15 cellular contexts compared by ENCODE assay signal in the genomic region with DNA sequence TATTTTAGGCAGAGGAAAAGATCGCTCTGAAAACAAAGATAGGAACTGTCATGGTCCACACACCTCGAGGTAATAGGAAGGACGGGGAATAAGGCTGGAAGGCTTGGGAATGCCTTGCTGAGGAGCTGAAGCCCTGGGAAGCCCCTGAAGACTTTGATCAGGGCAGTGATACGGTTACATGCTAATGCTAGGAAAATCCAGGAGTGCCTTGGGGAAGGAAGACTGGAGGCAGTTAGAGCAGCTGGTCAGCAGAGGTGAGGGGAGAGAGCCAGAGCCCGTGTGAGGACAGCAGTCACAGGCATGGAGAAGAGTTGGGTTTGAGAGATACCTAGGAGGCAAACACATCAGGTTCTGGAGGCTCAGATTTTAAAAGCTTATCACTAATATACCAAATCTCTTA.
"Had no signal": no experiment of that assay in that cellular context is flagged by ENCODE, and none has a peak within 500 bp of the region (broad histone marks: within the 10 kb centered on the region; RNA-seq: fewer than 3 reads in every experiment).

No MANE protein-coding gene starts in this region.

- H3K27ac Mint-ChIP-seq: activated CD4-positive, alpha-beta memory T cell treated with anti-CD3 and anti-CD28 coated beads for 36 hours; activated CD4-positive, alpha-beta T cell treated with anti-CD3 and anti-CD28 coated beads for 36 hours; activated CD8-positive, alpha-beta memory T cell treated with anti-CD3 and anti-CD28 coated beads, Interleukin-2, amount 10 ng/mL, durations not matched to agents 7 days and 5 days; stimulated activated naive B cell treated with anti-CD40 and anti-IgM and Interleukin-4, amounts not matched to agents 10 μg/mL and 1 μg/mL and 100 μg/mL, for 72 hours had no signal

- H3K9me3 Mint-ChIP-seq: activated CD4-positive, alpha-beta memory T cell treated with anti-CD3 and anti-CD28 coated beads for 36 hours; natural killer cell treated with Interleukin-12 subunit alpha and Interleukin-12 subunit beta and Interleukin-15 and Interleukin-18, amount 100 ng/mL, for 72 hours; stimulated activated naive B cell treated with anti-CD40 and anti-IgM and Interleukin-4, amounts not matched to agents 10 μg/mL and 1 μg/mL and 100 μg/mL, for 72 hours had no signal

- H3K4me3 Mint-ChIP-seq: activated CD4-positive, alpha-beta memory T cell treated with anti-CD3 and anti-CD28 coated beads for 36 hours; activated CD4-positive, alpha-beta T cell treated with anti-CD3 and anti-CD28 coated beads for 36 hours; activated CD8-positive, alpha-beta memory T cell treated with anti-CD3 and anti-CD28 coated beads, Interleukin-2, amount 10 ng/mL, durations not matched to agents 7 days and 5 days; natural killer cell treated with Interleukin-12 subunit alpha and Interleukin-12 subunit beta and Interleukin-15 and Interleukin-18, amount 100 ng/mL, for 72 hours; stimulated activated naive B cell treated with anti-CD40 and anti-IgM and Interleukin-4, amounts not matched to agents 10 μg/mL and 1 μg/mL and 100 μg/mL, for 72 hours had no signal

- ATAC-seq: activated CD4-positive, alpha-beta T cell treated with anti-CD3 and anti-CD28 coated beads for 36 hours; activated CD8-positive, alpha-beta memory T cell treated with anti-CD3 and anti-CD28 coated beads, Interleukin-2, amount 10 ng/mL, durations not matched to agents 7 days and 5 days; gastrocnemius medialis; natural killer cell treated with Interleukin-12 subunit alpha and Interleukin-12 subunit beta and Interleukin-15 and Interleukin-18, amount 100 ng/mL, for 72 hours; stimulated activated naive B cell treated with anti-CD40 and anti-IgM and Interleukin-4, amounts not matched to agents 10 μg/mL and 1 μg/mL and 100 μg/mL, for 72 hours had no signal

- DNase-seq: activated CD4-positive, alpha-beta memory T cell treated with anti-CD3 and anti-CD28 coated beads for 36 hours; activated CD4-positive, alpha-beta T cell treated with anti-CD3 and anti-CD28 coated beads for 36 hours; activated CD8-positive, alpha-beta memory T cell treated with anti-CD3 and anti-CD28 coated beads, Interleukin-2, amount 10 ng/mL, durations not matched to agents 7 days and 5 days; activated effector memory CD4-positive, alpha-beta T cell treated with anti-CD3 and anti-CD28 coated beads, Interleukin-2, amount 50 U/mL, for 16 hours; activated T-cell treated with anti-CD3 and anti-CD28 coated beads, Interleukin-2, amount 50 U/mL, for 1 hour; erythroblast; gastrocnemius medialis; kidney; left ventricle myocardium inferior; occipital lobe; sigmoid colon; stimulated activated CD4-positive, alpha-beta T cell treated with anti-CD3 and anti-CD28 coated beads, Interleukin-1b, Interleukin-23, amount 100 ng/mL, for 48 hours; stimulated activated naive B cell treated with anti-CD40 and anti-IgM and Interleukin-4, amounts not matched to agents 10 μg/mL and 1 μg/mL and 100 μg/mL, for 72 hours; thyroid gland had no signal

- H3K27me3 Mint-ChIP-seq: activated CD4-positive, alpha-beta memory T cell treated with anti-CD3 and anti-CD28 coated beads for 36 hours; activated CD4-positive, alpha-beta T cell treated with anti-CD3 and anti-CD28 coated beads for 36 hours; activated CD8-positive, alpha-beta memory T cell treated with anti-CD3 and anti-CD28 coated beads, Interleukin-2, amount 10 ng/mL, durations not matched to agents 7 days and 5 days; natural killer cell treated with Interleukin-12 subunit alpha and Interleukin-12 subunit beta and Interleukin-15 and Interleukin-18, amount 100 ng/mL, for 72 hours; stimulated activated naive B cell treated with anti-CD40 and anti-IgM and Interleukin-4, amounts not matched to agents 10 μg/mL and 1 μg/mL and 100 μg/mL, for 72 hours had no signal
